In genomic region chr13:63163903-63164302, GRCh38 we compare ENCODE assay signal across 1 cellular context.
TF ChIP-seq lines count a peak whose summit lies in the region.

No MANE protein-coding gene starts in this region.

TF ChIP-seq in WTC11, 78 proteins besides CTCF, POLR2A, EP300 and RAD21 (continued from another document):
- TF ChIP-seq ZNF281 (CRISPR knock-in tag; IDR thresholded peaks at IDR 0.05), result no peak
